In the genomic region with DNA sequence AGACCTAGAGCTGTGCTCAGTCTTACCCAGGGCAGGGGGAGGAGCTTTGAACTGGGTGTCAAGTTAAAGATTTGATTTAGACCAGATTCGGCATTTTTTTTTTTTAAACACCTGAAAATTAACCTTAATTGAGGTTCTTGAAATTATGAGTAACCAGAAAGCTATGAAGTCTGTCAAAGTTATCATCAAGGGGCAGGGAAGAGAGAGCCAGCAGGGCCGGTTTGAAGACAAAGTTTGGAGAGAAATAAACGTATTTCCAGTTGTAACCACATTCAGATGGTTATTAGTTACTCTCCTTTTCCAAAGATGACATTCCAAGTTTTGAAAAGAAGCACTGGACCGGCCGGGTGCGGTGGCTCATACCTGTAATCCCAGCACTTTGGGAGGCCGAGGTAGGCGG, we compare ENCODE assay signal across 22 cellular contexts. TPM values are rescaled to one million over a fixed set of nuclear protein-coding genes. Genes with fewer than 3 reads are reported as not detected.
A peak's percentile ranks its signal among the peaks of the same experiment; 100 is the strongest.
DNase-seq lines count a peak whose midpoint lies in the region; ATAC-seq and TF ChIP-seq lines count a peak whose summit lies in the region.
"Had no signal": no experiment of that assay in that cellular context is flagged by ENCODE, and none has a peak within 500 bp of the region (broad histone marks: within the 10 kb centered on the region; RNA-seq: fewer than 3 reads in every experiment).

No MANE protein-coding gene starts in this region.

- no peak overlapping the region for H2AFZ ChIP-seq in PC-9
- H2AFZ ChIP-seq: GM23248 had no signal

- H3K9me3 Mint-ChIP-seq in nephron progenitor cell: no peaks in the 10 kb centered on the region
- no peaks in the 10 kb centered on the region for H3K9me3 Mint-ChIP-seq in type B pancreatic cell
- H3K9me3 Mint-ChIP-seq: CD4-positive, alpha-beta T cell; CD8-positive, alpha-beta memory T cell; H9 had no signal

- BruUV-seq in PC-9 (replicated peaks; lab: Mats Ljungman, UMichigan): no TSS peak

- POLR2A ChIA-PET in PC-9 (lab: Charles Lee; ENCODE audit: unreplicated experiment): interaction anchor here (0.5 to 0.7 kb wide), 4 partner anchors 168 to 1743 kb away, joined by 3 to 5 read pairs (median 4); a partner anchor contains a TSS

- peaks cover 24% of the 10 kb centered on the region for H3F3A ChIP-seq in PC-9 (ENCODE audit: insufficient read depth, low read depth)

- TF ChIP-seq POLR2A in GM18505 (IDR thresholded peaks at IDR 0.05; ENCODE audit: borderline replicate concordance, extremely low read depth, insufficient read depth, insufficient read length): no peak

- H4K20me1 ChIP-seq in PC-9 (ENCODE audit: insufficient read depth): no peaks in the 10 kb centered on the region
- H4K20me1 ChIP-seq: BLaER1 treated with 17β-estradiol and CSF1 and Interleukin-3, amounts not matched to agents 10 nM and 100 nM had no signal

- H3K9me2 ChIP-seq in PC-9 (ENCODE audit: insufficient read depth): 0 out of 2 replicates have a peak, but pooled peaks cover 3% of the 10 kb centered on the region

- CTCF ChIA-PET in PC-9 (lab: Charles Lee): interaction anchor here (0.7 to 1.3 kb wide), 3 partner anchors 68 to 329 kb away, joined by 3 read pairs; no protein-coding TSS in a partner anchor

- H3K27me3 Mint-ChIP-seq in nephron progenitor cell (ENCODE audit: low read depth, poor library complexity): peaks cover 9% of the 10 kb centered on the region
- H3K27me3 Mint-ChIP-seq in type B pancreatic cell: no peaks in the 10 kb centered on the region

- H3K4me3 Mint-ChIP-seq in nephron progenitor cell: no peak overlapping the region
- H3K4me3 Mint-ChIP-seq in type B pancreatic cell: no peak overlapping the region
- H3K4me3 Mint-ChIP-seq: CD14-positive monocyte; CD4-positive, alpha-beta T cell; CD8-positive, alpha-beta memory T cell; H9 had no signal

- H3K36me3 Mint-ChIP-seq in nephron progenitor cell (ENCODE audit: low read depth): no peaks in the 10 kb centered on the region
- no peaks in the 10 kb centered on the region for H3K36me3 Mint-ChIP-seq in type B pancreatic cell
- H3K36me3 Mint-ChIP-seq: CD14-positive monocyte had no signal

- H3K27ac Mint-ChIP-seq in nephron progenitor cell: peak overlapping the region; percentile 65
- H3K27ac Mint-ChIP-seq in type B pancreatic cell: peak overlapping the region; percentile 79
- H3K27ac Mint-ChIP-seq: CD4-positive, alpha-beta T cell; H9 had no signal

- TF ChIP-seq CTCF in PC-9 (conservative IDR thresholded peaks at IDR 0.05) (no peak), epithelial cell of esophagus (IDR thresholded peaks at IDR 0.05; ENCODE audit: insufficient read depth, low read depth, low read length, missing control alignments) (no peak), nephron progenitor cell (IDR thresholded peaks at IDR 0.05) (no peak), type B pancreatic cell (conservative IDR thresholded peaks at IDR 0.05) (no peak), ascending aorta (IDR thresholded peaks at IDR 0.05) (no peak)

- no peak overlapping the region for H3K4me3 ChIP-seq in PC-9
- H3K4me3 ChIP-seq in epithelial cell of esophagus (ENCODE audit: low read length): no peak overlapping the region
- H3K4me3 ChIP-seq in ascending aorta: no peak overlapping the region
- H3K4me3 ChIP-seq: BLaER1 treated with 17β-estradiol and CSF1 and Interleukin-3, amounts not matched to agents 10 nM and 100 nM; GM12878; GM23248 had no signal

- no peak for ATAC-seq in GM18505 (IDR thresholded peaks at IDR 0.05; ENCODE audit: unreplicated experiment)
- ATAC-seq: GM12878, HCT116 had no signal

- H3K4me1 Mint-ChIP-seq in nephron progenitor cell (peaks cover 9% of the 10 kb centered on the region), type B pancreatic cell (ENCODE audit: unreplicated experiment) (peaks cover 8% of the 10 kb centered on the region)
- H3K4me1 Mint-ChIP-seq: CD8-positive, alpha-beta memory T cell had no signal

- H3K4me1 ChIP-seq in PC-9 (replicated peaks; ENCODE audit: insufficient read depth): peaks cover 46% of the 10 kb centered on the region
- H3K4me1 ChIP-seq in ascending aorta: no peaks in the 10 kb centered on the region
- H3K4me1 ChIP-seq: BE2C had no signal

- H3K36me3 ChIP-seq in PC-9 (ENCODE audit: low read depth) (no peaks in the 10 kb centered on the region), ascending aorta (no peaks in the 10 kb centered on the region)
- H3K36me3 ChIP-seq: BE2C; BLaER1 treated with 17β-estradiol and CSF1 and Interleukin-3, amounts not matched to agents 10 nM and 100 nM had no signal

- H3K9me3 ChIP-seq in PC-9 (ENCODE audit: insufficient read depth, low read depth) (no peaks in the 10 kb centered on the region), ascending aorta (no peaks in the 10 kb centered on the region)
- H3K9me3 ChIP-seq: BE2C; BLaER1 treated with 17β-estradiol and CSF1 and Interleukin-3, amounts not matched to agents 10 nM and 100 nM had no signal

- no peaks in the 10 kb centered on the region for H3K79me2 ChIP-seq in PC-9 (ENCODE audit: low read depth)

- peak overlapping the region; percentile 15; the same call in 1 of the 2 replicates for H3K4me2 ChIP-seq in PC-9

- peak overlapping the region; percentile 42 for H3K27ac ChIP-seq in PC-9
- H3K27ac ChIP-seq in ascending aorta: no peak overlapping the region
- H3K27ac ChIP-seq: 22Rv1; BLaER1 treated with 17β-estradiol and CSF1 and Interleukin-3, amounts not matched to agents 10 nM and 100 nM; GM23248 had no signal

- intact Hi-C loops in PC-9 (cut with micrococcal nuclease; ENCODE audit: unreplicated experiment) (no loop called here), ascending aorta (cut with DNase I) (no loop called here)

- DNase-seq in PC-9 (peak; percentile 50 to 78), epithelial cell of esophagus (ENCODE audit: low read depth) (peak; percentile 24), nephron progenitor cell (no peak), type B pancreatic cell (ENCODE audit: extremely low spot score, unreplicated experiment) (no peak), ascending aorta (ENCODE audit: low spot score in 2 of 2) (no peak)
- DNase-seq in activated CD4-positive, alpha-beta T cell treated with anti-CD3 and anti-CD28 coated beads for 48 hours: no peak
- DNase-seq: AML-193; BE2C; CD4-positive, alpha-beta T cell; CD8-positive, alpha-beta memory T cell; DMS 273 treated with DMSO at 0.1 percent for 48 hours; DMS79; EL; GDM1; GM23248; H9 had no signal

- H3K27me3 ChIP-seq in PC-9 (ENCODE audit: insufficient read depth, low read depth): no peaks in the 10 kb centered on the region
- H3K27me3 ChIP-seq in ascending aorta: no peaks in the 10 kb centered on the region
- H3K27me3 ChIP-seq: BLaER1 treated with 17β-estradiol and CSF1 and Interleukin-3, amounts not matched to agents 10 nM and 100 nM had no signal

RNA-seq across cellular contexts. Expression of a gene that starts 12.0 kb away (rescaled TPM):
- total RNA-seq in PC-9 (2021): 0.38 and 0.41 TPM in 2 replicates
- 2.3 and 2.8 TPM in 2 replicates for total RNA-seq in type B pancreatic cell (ENCODE audit: low replicate concordance)
- not detected for total RNA-seq in ascending aorta
- total RNA-seq: CD4-positive, alpha-beta T cell; GM23248 had no signal

RNA-seq across cellular contexts. Expression of a gene that starts 59.6 kb away (rescaled TPM):
- total RNA-seq in PC-9 (2021) (5.2 and 11.3 TPM in 2 replicates), type B pancreatic cell (ENCODE audit: low replicate concordance) (2.4 and 3.6 TPM in 2 replicates), ascending aorta (not detected)
- total RNA-seq: CD4-positive, alpha-beta T cell; CD8-positive, alpha-beta memory T cell; GM23248; H9 had no signal

Comparison
In these comparisons a context has a peak if more than half of its experiments do, and no peak if none do; other contexts are left out.
1. DNase-seq: peak in PC-9 (2 of 2) and epithelial cell of esophagus (single experiment); none in nephron progenitor cell (single experiment), type B pancreatic cell (single experiment), activated CD4-positive, alpha-beta T cell treated with anti-CD3 and anti-CD28 coated beads for 48 hours (single experiment) and ascending aorta (0 of 2).